ENCODE assay signal across 8 cellular contexts in genomic region chr1:9110669-9111356, GRCh38. TPM values are rescaled to one million over a fixed set of nuclear protein-coding genes. Genes with fewer than 3 reads are reported as not detected.
DNase-seq lines count a peak whose midpoint lies in the region; ATAC-seq and TF ChIP-seq lines count a peak whose summit lies in the region.

No MANE protein-coding gene starts in this region.

- H3K4me3 ChIP-seq in effector memory CD4-positive, alpha-beta T cell (ENCODE audit: insufficient read depth, low read depth, low read length, poor library complexity, severe bottlenecking): no peak overlapping the region

- DNase-seq in CD14-positive monocyte (ENCODE audit: low spot score) (peak; percentile 83), HFFc6 (peak; percentile 63), NCI-H82 treated with DMSO at 0.1 percent for 48 hours (lab: John Stamatoyannopoulos, UW; ENCODE audit: unreplicated experiment) (peak; percentile 68), memory B cell (ENCODE audit: low spot score in 2 of 2) (peak; percentile 81 to 86)
- DNase-seq in activated CD8-positive, alpha-beta memory T cell treated with anti-CD3 and anti-CD28 coated beads for 1 hour (ENCODE audit: extremely low read depth in 1 of 2, low read depth in 1 of 2): peak; percentile 71 to 77
- DNase-seq in effector memory CD4-positive, alpha-beta T cell: peak; percentile 50 to 68 (median 57)
- peak; percentile 73 for DNase-seq in stimulated activated CD8-positive, alpha-beta memory T cell treated with anti-CD3 and anti-CD28 coated beads, Interleukin-15, amount 100 ng/mL, for 1 hour (ENCODE audit: low read depth)

- peak overlapping the region in 3 of 7 donors; percentile 23 to 59 (median 50) for H3K27ac Mint-ChIP-seq in CD14-positive monocyte
- no peak overlapping the region for H3K27ac Mint-ChIP-seq in HFFc6
- H3K27ac Mint-ChIP-seq in memory B cell: no peak overlapping the region

- H3K4me3 Mint-ChIP-seq in CD14-positive monocyte (no peak overlapping the region), HFFc6 (no peak overlapping the region), memory B cell (no peak overlapping the region)

- no peaks in the 10 kb centered on the region for H3K4me1 ChIP-seq in effector memory CD4-positive, alpha-beta T cell (ENCODE audit: control insufficient read depth, insufficient read depth, low read length, poor library complexity, severe bottlenecking)

- peaks cover 0 to 4% (median 0%) of the 10 kb centered on the region in 3 donors for H3K27me3 Mint-ChIP-seq in CD14-positive monocyte (ENCODE audit: low read depth in 3 of 3)
- peaks cover 6% of the 10 kb centered on the region for H3K27me3 Mint-ChIP-seq in HFFc6 (ENCODE audit: insufficient read depth)
- H3K27me3 Mint-ChIP-seq in memory B cell: no peaks in the 10 kb centered on the region

- no peaks in the 10 kb centered on the region for H3K27me3 ChIP-seq in effector memory CD4-positive, alpha-beta T cell (replicated peaks; ENCODE audit: control insufficient read depth, insufficient read depth, low read length, poor library complexity, severe bottlenecking)

- intact Hi-C loops in CD14-positive monocyte (cut with micrococcal nuclease): loop anchor here (1.0 to 5.0 kb wide), 2 partner anchors 85 to 381 kb away; no protein-coding TSS in a partner anchor

- peaks cover 3 to 21% of the 10 kb centered on the region in 2 donors for H3K36me3 Mint-ChIP-seq in CD14-positive monocyte
- no peaks in the 10 kb centered on the region for H3K36me3 Mint-ChIP-seq in HFFc6 (ENCODE audit: low read depth)
- H3K36me3 Mint-ChIP-seq in memory B cell: peaks cover 8% of the 10 kb centered on the region

- H3K27ac ChIP-seq in effector memory CD4-positive, alpha-beta T cell (ENCODE audit: insufficient read depth, low read length, poor library complexity, severe bottlenecking): no peak overlapping the region

- no peaks in the 10 kb centered on the region for H3K9me3 Mint-ChIP-seq in CD14-positive monocyte
- no peaks in the 10 kb centered on the region for H3K9me3 Mint-ChIP-seq in HFFc6
- no peaks in the 10 kb centered on the region for H3K9me3 Mint-ChIP-seq in memory B cell

- H3K36me3 ChIP-seq in effector memory CD4-positive, alpha-beta T cell (ENCODE audit: control insufficient read depth, insufficient read depth, low read length): peaks cover 4% of the 10 kb centered on the region

- H3K9me3 ChIP-seq in effector memory CD4-positive, alpha-beta T cell (ENCODE audit: control insufficient read depth, low read length): no peaks in the 10 kb centered on the region

- peak; percentile 95 for TF ChIP-seq CTCF in CD14-positive monocyte (IDR thresholded peaks at IDR 0.05)
- TF ChIP-seq CTCF in HFFc6 (IDR thresholded peaks at IDR 0.05): peak; percentile 98

- ATAC-seq in memory B cell (ENCODE audit: low read depth): peak; percentile 83
- ATAC-seq in GM18867 (IDR thresholded peaks at IDR 0.05; ENCODE audit: unreplicated experiment): no peak

- H3K4me1 Mint-ChIP-seq in CD14-positive monocyte: peaks cover 9% of the 10 kb centered on the region
- 0 out of 2 replicates have a peak, but pooled peaks cover 5% of the 10 kb centered on the region for H3K4me1 Mint-ChIP-seq in HFFc6 (ENCODE audit: low read depth)
- H3K4me1 Mint-ChIP-seq in memory B cell: peaks cover 3% of the 10 kb centered on the region

RNA-seq across cellular contexts. Expression of gene GPR157, which starts 18.1 kb away (rescaled TPM):
- polyA plus RNA-seq in CD14-positive monocyte: 1 to 10 TPM in 1 of 2 donors, under 1 TPM in 1; 0.56 to 1.1 TPM
- total RNA-seq in HFFc6 (2021; fragmentation: NEBNext Ultra II Directional; extraction: Animal tissue kit (Norgen Biotek cat#: 25700)): 10 to 100 TPM in 2 of 6 experiments, 1 to 10 TPM in 4; 8.2 to 11.1 (median 9.7) TPM

RNA-seq across cellular contexts. Expression of gene SLC2A5, which starts 41.4 kb away (rescaled TPM):
- polyA plus RNA-seq in CD14-positive monocyte: 1 to 10 TPM in 1 of 2 donors, under 1 TPM in 1; 0.75 to 1.3 TPM
- under 1 TPM in 5 of 6 experiments, not detected in 1; 0.10 to 0.83 (median 0.18) TPM for total RNA-seq in HFFc6 (2021; fragmentation: NEBNext Ultra II Directional; extraction: Animal tissue kit (Norgen Biotek cat#: 25700))
